In the genomic region with DNA sequence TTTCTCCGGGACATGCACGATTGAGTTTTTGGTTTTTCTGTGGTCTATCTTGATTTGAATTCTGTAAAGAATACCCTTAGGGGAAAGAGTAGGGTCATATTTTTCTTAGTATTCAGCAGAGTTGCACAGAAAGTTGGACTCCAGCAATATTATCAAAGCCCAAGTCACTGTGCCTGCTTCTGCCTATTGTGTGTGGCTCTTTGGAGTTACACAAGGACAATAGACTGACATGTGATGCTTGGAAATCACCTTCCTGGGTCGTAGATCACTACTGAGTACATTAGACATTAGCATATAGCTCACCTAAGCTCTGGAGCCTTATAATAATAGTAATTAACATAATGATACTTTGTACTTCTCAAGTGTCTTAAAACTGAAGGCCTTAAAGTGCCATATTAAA, we compare ENCODE assay signal across 17 cellular contexts.
"Had no signal": no experiment of that assay in that cellular context is flagged by ENCODE, and none has a peak within 500 bp of the region (broad histone marks: within the 10 kb centered on the region; RNA-seq: fewer than 3 reads in every experiment).

No MANE protein-coding gene starts in this region.

- H3K27me3 Mint-ChIP-seq: activated CD4-positive, alpha-beta T cell treated with anti-CD3 and anti-CD28 coated beads for 36 hours; activated naive CD8-positive, alpha-beta T cell treated with anti-CD3 and anti-CD28 coated beads, Interleukin-2, amount 50 U/mL, for 24 hours; memory B cell had no signal

- H3K4me3 Mint-ChIP-seq: activated CD4-positive, alpha-beta T cell treated with anti-CD3 and anti-CD28 coated beads for 36 hours; activated CD8-positive, alpha-beta T cell treated with anti-CD3 and anti-CD28 coated beads, Interleukin-2, amount 10 ng/mL, durations not matched to agents 7 days and 5 days; activated naive CD8-positive, alpha-beta T cell treated with anti-CD3 and anti-CD28 coated beads, Interleukin-2, amount 50 U/mL, for 24 hours; memory B cell had no signal

- H3K27ac Mint-ChIP-seq: activated CD4-positive, alpha-beta T cell treated with anti-CD3 and anti-CD28 coated beads for 36 hours; activated CD8-positive, alpha-beta T cell treated with anti-CD3 and anti-CD28 coated beads, Interleukin-2, amount 10 ng/mL, durations not matched to agents 7 days and 5 days; activated naive CD8-positive, alpha-beta T cell treated with anti-CD3 and anti-CD28 coated beads, Interleukin-2, amount 50 U/mL, for 24 hours; memory B cell had no signal

- H3K27me3 ChIP-seq: cardiac muscle cell, foreskin keratinocyte, heart left ventricle, thyroid gland, vagina had no signal

- H3K4me1 Mint-ChIP-seq: activated CD4-positive, alpha-beta T cell treated with anti-CD3 and anti-CD28 coated beads for 36 hours; activated naive CD8-positive, alpha-beta T cell treated with anti-CD3 and anti-CD28 coated beads, Interleukin-2, amount 50 U/mL, for 24 hours; memory B cell had no signal

- H3K4me1 ChIP-seq: thyroid gland had no signal

- H3K4me3 ChIP-seq: cardiac muscle cell, coronary artery, heart left ventricle, left ventricle myocardium inferior, thyroid gland, vagina had no signal

- H3K9me3 ChIP-seq: thyroid gland had no signal

- H3K36me3 ChIP-seq: cardiac muscle cell, heart left ventricle, thyroid gland, vagina, WERI-Rb-1 had no signal

- H3K27ac ChIP-seq: cardiac muscle cell, coronary artery, foreskin keratinocyte, heart left ventricle, left ventricle myocardium inferior, thyroid gland, vagina, WERI-Rb-1 had no signal

- DNase-seq: activated CD4-positive, alpha-beta T cell treated with anti-CD3 and anti-CD28 coated beads for 36 hours; activated CD8-positive, alpha-beta memory T cell treated with anti-CD3 and anti-CD28 coated beads, Interleukin-2, amount 50 U/mL, for 48 hours; activated CD8-positive, alpha-beta T cell treated with anti-CD3 and anti-CD28 coated beads, Interleukin-2, amount 10 ng/mL, durations not matched to agents 7 days and 5 days; activated naive CD4-positive, alpha-beta T cell treated with Interleukin-2 at 50 U/mL for 16 hours; activated naive CD8-positive, alpha-beta T cell treated with anti-CD3 and anti-CD28 coated beads, Interleukin-2, amount 50 U/mL, for 24 hours; effector CD4-positive, alpha-beta T cell; foreskin keratinocyte; heart left ventricle; left ventricle myocardium inferior; stimulated activated CD4-positive, alpha-beta T cell treated with anti-CD3 and anti-CD28 coated beads, Interleukin-15, amount 100 ng/mL, for 24 hours; T1000; thyroid gland; WERI-Rb-1 had no signal

- ATAC-seq: activated CD4-positive, alpha-beta T cell treated with anti-CD3 and anti-CD28 coated beads for 36 hours; activated CD8-positive, alpha-beta T cell treated with anti-CD3 and anti-CD28 coated beads, Interleukin-2, amount 10 ng/mL, durations not matched to agents 7 days and 5 days; activated naive CD8-positive, alpha-beta T cell treated with anti-CD3 and anti-CD28 coated beads, Interleukin-2, amount 50 U/mL, for 24 hours; foreskin keratinocyte; heart left ventricle had no signal
